In the genomic region with DNA sequence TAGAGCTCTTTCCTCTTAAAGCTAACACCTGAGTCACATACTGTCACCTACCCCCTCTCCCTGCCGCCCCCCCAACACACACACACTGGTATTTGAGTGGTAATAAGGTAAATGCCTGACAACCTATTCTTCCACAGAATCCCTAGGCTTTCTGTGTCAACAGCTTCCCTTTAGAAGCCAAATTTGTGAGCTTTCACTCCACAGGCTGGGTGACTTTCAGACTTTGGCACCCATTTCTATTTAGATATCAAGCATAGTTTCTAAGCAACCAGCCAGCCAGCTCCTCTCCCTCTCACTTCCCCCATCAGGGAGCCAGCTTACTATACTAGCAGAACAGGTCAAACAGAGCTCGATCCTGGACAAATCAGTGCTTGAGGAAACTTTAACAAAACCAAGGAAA, we compare ENCODE assay signal across 16 cellular contexts. TPM values are rescaled to one million over a fixed set of nuclear protein-coding genes. Genes with fewer than 3 reads are reported as not detected.
DNase-seq lines count a peak whose midpoint lies in the region; ATAC-seq and TF ChIP-seq lines count a peak whose summit lies in the region.
"Had no signal": no experiment of that assay in that cellular context is flagged by ENCODE, and none has a peak within 500 bp of the region (broad histone marks: within the 10 kb centered on the region; RNA-seq: fewer than 3 reads in every experiment).

No MANE protein-coding gene starts in this region.

- ATAC-seq in CD4-positive, alpha-beta T cell (ENCODE audit: poor library complexity): no peak
- peak; percentile 42 to 50 for ATAC-seq in left cardiac atrium
- ATAC-seq in HG03280 (IDR thresholded peaks at IDR 0.05; ENCODE audit: unreplicated experiment): no peak
- no peak for ATAC-seq in GM19455 (IDR thresholded peaks at IDR 0.05; ENCODE audit: unreplicated experiment)
- ATAC-seq: activated CD8-positive, alpha-beta T cell treated with anti-CD3 and anti-CD28 coated beads, Interleukin-2, amount 10 ng/mL, durations not matched to agents 7 days and 5 days had no signal

- no TSS peak for BruUV-seq in OCI-LY7 (replicated peaks; lab: Mats Ljungman, UMichigan)

- peaks cover 3% of the 10 kb centered on the region for H3K27me3 ChIP-seq in CD4-positive, alpha-beta T cell (ENCODE audit: control insufficient read depth, insufficient read depth, low read length)

- no peaks in the 10 kb centered on the region for H3K9me2 ChIP-seq in OCI-LY7 (ENCODE audit: insufficient read depth, low read length)

- no peaks in the 10 kb centered on the region for H3K9me3 Mint-ChIP-seq in CD4-positive, alpha-beta T cell
- H3K9me3 Mint-ChIP-seq: central memory CD8-positive, alpha-beta T cell; neural progenitor cell had no signal

- CTCF ChIA-PET in CD4-positive, alpha-beta T cell (lab: Charles Lee): interaction anchor here (2.0 to 3.7 kb wide), 2 partner anchors 36 to 40 kb away, joined by 9 to 10 read pairs; a partner anchor contains a TSS
- CTCF ChIA-PET in OCI-LY7 (lab: Charles Lee; ENCODE audit: unreplicated experiment): interaction anchor here (0.6 to 1.7 kb wide), 3 partner anchors 10 to 40 kb away, joined by 3 to 5 read pairs (median 4); no protein-coding TSS in a partner anchor

- no peak overlapping the region for H3K4me3 ChIP-seq in OCI-LY7 (ENCODE audit: low read depth, low read length, poor library complexity, severe bottlenecking)
- H3K4me3 ChIP-seq: neural progenitor cell had no signal

- peak overlapping the region; percentile 55 for H2AFZ ChIP-seq in OCI-LY7 (ENCODE audit: low read length)
- H2AFZ ChIP-seq: neural progenitor cell had no signal

- peaks cover 15% of the 10 kb centered on the region for H3K4me1 ChIP-seq in OCI-LY7 (ENCODE audit: insufficient read depth, low read length, poor library complexity, severe bottlenecking)

- peaks cover 8% of the 10 kb centered on the region; the same call in 1 of the 2 replicates for H3K79me2 ChIP-seq in OCI-LY7 (ENCODE audit: insufficient read depth, low read depth, low read length)

- no peak overlapping the region for H3K4me2 ChIP-seq in OCI-LY7 (ENCODE audit: low read length)
- H3K4me2 ChIP-seq: neural progenitor cell had no signal

- H3K36me3 ChIP-seq in OCI-LY7 (ENCODE audit: insufficient read depth, low read length): peaks cover 6% of the 10 kb centered on the region
- H3K36me3 ChIP-seq: neural progenitor cell had no signal

- POLR2A ChIA-PET in CD4-positive, alpha-beta T cell (lab: Charles Lee): interaction anchor here (0.6 to 2.8 kb wide), 4 partner anchors 19 to 40 kb away, joined by 3 to 16 read pairs (median 4); a partner anchor contains a TSS
- POLR2A ChIA-PET in OCI-LY7 (lab: Charles Lee): interaction anchor here (0.7 to 2.9 kb wide), 8 partner anchors 10 to 1964 kb away, joined by 3 to 23 read pairs (median 6); a partner anchor contains a TSS

- peaks cover 14% of the 10 kb centered on the region for H3K36me3 Mint-ChIP-seq in CD4-positive, alpha-beta T cell (ENCODE audit: low read depth)
- H3K36me3 Mint-ChIP-seq: neural progenitor cell had no signal

- no peak for TF ChIP-seq CTCF in CD4-positive, alpha-beta T cell (IDR thresholded peaks at IDR 0.05)
- no peak for TF ChIP-seq CTCF in OCI-LY7 (conservative IDR thresholded peaks at IDR 0.05; ENCODE audit: low read length)

- H3K4me1 Mint-ChIP-seq in CD4-positive, alpha-beta T cell (ENCODE audit: low read depth): peaks cover 24% of the 10 kb centered on the region

- peak overlapping the region; percentile 97 for H3K27ac Mint-ChIP-seq in CD4-positive, alpha-beta T cell
- H3K27ac Mint-ChIP-seq: activated CD8-positive, alpha-beta T cell treated with anti-CD3 and anti-CD28 coated beads, Interleukin-2, amount 10 ng/mL, durations not matched to agents 7 days and 5 days had no signal

- H3K9me3 ChIP-seq in CD4-positive, alpha-beta T cell (ENCODE audit: control insufficient read depth, low read length): no peaks in the 10 kb centered on the region
- H3K9me3 ChIP-seq in OCI-LY7 (ENCODE audit: low read length): peaks cover 5% of the 10 kb centered on the region; the same call in 1 of the 2 replicates

- no peaks in the 10 kb centered on the region for H4K20me1 ChIP-seq in OCI-LY7 (ENCODE audit: insufficient read depth, low read length)

- intact Hi-C loops in CD4-positive, alpha-beta T cell (cut with DNase I, micrococcal nuclease): loop anchor here in 1 of 2 experiments (2.0 kb wide), 1 partner anchor 39 kb away; a partner anchor contains a TSS
- intact Hi-C loops in OCI-LY7 (cut with micrococcal nuclease; ENCODE audit: unreplicated experiment) (no loop called here), left cardiac atrium (cut with DNase I) (no loop called here)

- H3K4me3 Mint-ChIP-seq in CD4-positive, alpha-beta T cell: no peak overlapping the region
- H3K4me3 Mint-ChIP-seq: activated CD8-positive, alpha-beta T cell treated with anti-CD3 and anti-CD28 coated beads, Interleukin-2, amount 10 ng/mL, durations not matched to agents 7 days and 5 days; central memory CD8-positive, alpha-beta T cell; neural progenitor cell had no signal

- DNase-seq in CD4-positive, alpha-beta T cell: no peak
- DNase-seq in OCI-LY7 (ENCODE audit: low spot score) (no peak), left cardiac atrium (no peak), putamen (ENCODE audit: low spot score) (peak; percentile 48), DMS79 (lab: John Stamatoyannopoulos, UW) (no peak)
- no peak for DNase-seq in stimulated activated CD4-positive, alpha-beta T cell treated with anti-CD3 and anti-CD28 coated beads, Interleukin-2, amount 100 ng/mL, for 24 hours
- DNase-seq: activated CD8-positive, alpha-beta T cell treated with anti-CD3 and anti-CD28 coated beads, Interleukin-2, amount 10 ng/mL, durations not matched to agents 7 days and 5 days; activated naive CD4-positive, alpha-beta T cell treated with Interleukin-2 at 50 U/mL for 16 hours; NCI-H187 treated with DMSO at 0.1 percent for 48 hours; stimulated activated CD4-positive, alpha-beta T cell treated with anti-CD3 and anti-CD28 coated beads, Interleukin-12 subunit alpha, Interleukin-12 subunit beta, amount 100 ng/mL, for 4 hours; T-helper 9 cell had no signal

- H3K27me3 Mint-ChIP-seq in CD4-positive, alpha-beta T cell: peaks cover 44% of the 10 kb centered on the region

- H3K27ac ChIP-seq in CD4-positive, alpha-beta T cell (ENCODE audit: low read depth, low read length): no peak overlapping the region
- no peak overlapping the region for H3K27ac ChIP-seq in OCI-LY7 (ENCODE audit: low read depth, low read length, poor library complexity, severe bottlenecking)
- H3K27ac ChIP-seq: neural progenitor cell had no signal

RNA-seq across cellular contexts. Expression of a gene that starts 3.2 kb away (rescaled TPM):
- total RNA-seq in CD4-positive, alpha-beta T cell: under 1 TPM; 0.63 to 0.67 TPM
- 3.7 and 4.4 TPM in 2 replicates for total RNA-seq in OCI-LY7 (2014; rRNA removed; shearing (Covaris generic))
- 4.2 and 5.0 TPM in 2 replicates for total RNA-seq in OCI-LY7 (2022)
- 1 to 10 TPM; 1.8 to 1.9 TPM for total RNA-seq in left cardiac atrium

RNA-seq across cellular contexts. Expression of a gene that starts 18.4 kb away (rescaled TPM):
- total RNA-seq in CD4-positive, alpha-beta T cell: 1 to 10 TPM in 1 of 2 experiments, under 1 TPM in 1; 0.74 to 1.7 TPM
- not detected in 2 replicates for total RNA-seq in OCI-LY7 (2014; rRNA removed; shearing (Covaris generic))
- total RNA-seq in OCI-LY7 (2022) (not detected in 2 replicates), left cardiac atrium (10 to 100 TPM; 20.7 to 21.8 TPM)

RNA-seq across cellular contexts. Expression of a gene that starts 31.7 kb away (rescaled TPM):
- 100 to 1,000 TPM; 279 to 290 TPM for total RNA-seq in CD4-positive, alpha-beta T cell
- total RNA-seq in OCI-LY7 (2014; rRNA removed; shearing (Covaris generic)): 22.1 and 24.3 TPM in 2 replicates
- total RNA-seq in OCI-LY7 (2022) (46.6 and 53.6 TPM in 2 replicates), left cardiac atrium (1 to 10 TPM; 1.3 to 2.7 TPM)
- total RNA-seq: epithelial cell of proximal tubule had no signal

RNA-seq across cellular contexts. Expression of a gene that starts 40.2 kb away (rescaled TPM):
- total RNA-seq in CD4-positive, alpha-beta T cell: 1 to 10 TPM; 6.0 to 6.4 TPM
- total RNA-seq in OCI-LY7 (2014; rRNA removed; shearing (Covaris generic)): 10.4 and 12.8 TPM in 2 replicates
- total RNA-seq in OCI-LY7 (2022) (8.4 and 10.5 TPM in 2 replicates), left cardiac atrium (1 to 10 TPM; 3.0 to 4.4 TPM)

Comparison
In these comparisons a context has a peak if more than half of its experiments do, and no peak if none do; other contexts are left out.
1. ATAC-seq: peak in left cardiac atrium (2 of 2); none in CD4-positive, alpha-beta T cell (single experiment), HG03280 (single experiment) and GM19455 (single experiment).
2. RNA of a gene that starts 18.4 kb away (total RNA-seq): 20.7 to 21.8 TPM in left cardiac atrium; 0.74 to 1.7 TPM in CD4-positive, alpha-beta T cell and not detected in OCI-LY7; every median in the first group is over 4 times any median in the second.
3. RNA of a gene that starts 31.7 kb away (total RNA-seq): 279 to 290 TPM in CD4-positive, alpha-beta T cell and 22.1 to 53.6 TPM in OCI-LY7; 1.3 to 2.7 TPM in left cardiac atrium; every median in the first group is over 4 times any median in the second.